In genomic region chr1:8665824-8666223, GRCh38 we compare ENCODE assay signal across 22 cellular contexts.
DNase-seq lines count a peak whose midpoint lies in the region; ATAC-seq, FAIRE-seq and TF ChIP-seq lines count a peak whose summit lies in the region.
"Had no signal": no experiment of that assay in that cellular context is flagged by ENCODE, and none has a peak within 500 bp of the region (broad histone marks: within the 10 kb centered on the region; RNA-seq: fewer than 3 reads in every experiment).

No MANE protein-coding gene starts in this region.

- no peaks in the 10 kb centered on the region for H3K9me3 ChIP-seq in endothelial cell of umbilical vein (replicated peaks; ENCODE audit: control insufficient read depth, insufficient read depth, low read length)
- H3K9me3 ChIP-seq in smooth muscle cell (replicated peaks; ENCODE audit: low read depth) = no peaks in the 10 kb centered on the region
- H3K9me3 ChIP-seq: prostate gland had no signal

- H3K27me3 Mint-ChIP-seq in activated CD4-positive, alpha-beta T cell treated with anti-CD3 and anti-CD28 coated beads for 36 hours = no peaks in the 10 kb centered on the region
- H3K27me3 Mint-ChIP-seq in activated CD4-positive, alpha-beta memory T cell treated with anti-CD3 and anti-CD28 coated beads, Interleukin-2, amount 10 ng/mL, durations not matched to agents 7 days and 5 days = no peaks in the 10 kb centered on the region
- H3K27me3 Mint-ChIP-seq: activated CD8-positive, alpha-beta T cell treated with anti-CD3 and anti-CD28 coated beads for 36 hours; activated naive CD8-positive, alpha-beta T cell; brain had no signal

- peak; percentile 8 for FAIRE-seq in endothelial cell of umbilical vein (lab: Jason Lieb, UNC)
- FAIRE-seq: small intestine had no signal

- H3K4me1 Mint-ChIP-seq in activated CD4-positive, alpha-beta T cell treated with anti-CD3 and anti-CD28 coated beads for 36 hours = peaks cover 29% of the 10 kb centered on the region
- H3K4me1 Mint-ChIP-seq in activated CD4-positive, alpha-beta memory T cell treated with anti-CD3 and anti-CD28 coated beads, Interleukin-2, amount 10 ng/mL, durations not matched to agents 7 days and 5 days = peaks cover 28% of the 10 kb centered on the region

- H3K9me3 Mint-ChIP-seq in activated CD4-positive, alpha-beta T cell treated with anti-CD3 and anti-CD28 coated beads for 36 hours (ENCODE audit: low read depth) = peaks cover 3% of the 10 kb centered on the region
- H3K9me3 Mint-ChIP-seq in activated CD4-positive, alpha-beta memory T cell treated with anti-CD3 and anti-CD28 coated beads, Interleukin-2, amount 10 ng/mL, durations not matched to agents 7 days and 5 days = no peaks in the 10 kb centered on the region
- H3K9me3 Mint-ChIP-seq: activated CD8-positive, alpha-beta T cell treated with anti-CD3 and anti-CD28 coated beads for 36 hours; activated T-cell treated with anti-CD3 and anti-CD28 coated beads, Interleukin-2, amount 50 U/mL, for 4 hours; brain; neural crest cell; T-helper 1 cell treated with Interleukin-12 subunit alpha and Interleukin-12 subunit beta and Interleukin-4 antibody, amounts not matched to agents 30 μg/mL and 1 μg/mL, for 36 hours had no signal

- H3K4me3 Mint-ChIP-seq in activated CD4-positive, alpha-beta T cell treated with anti-CD3 and anti-CD28 coated beads for 36 hours = no peak overlapping the region
- no peak overlapping the region for H3K4me3 Mint-ChIP-seq in activated CD4-positive, alpha-beta memory T cell treated with anti-CD3 and anti-CD28 coated beads, Interleukin-2, amount 10 ng/mL, durations not matched to agents 7 days and 5 days
- H3K4me3 Mint-ChIP-seq: activated CD8-positive, alpha-beta T cell treated with anti-CD3 and anti-CD28 coated beads for 36 hours; activated naive CD8-positive, alpha-beta T cell; activated T-cell treated with anti-CD3 and anti-CD28 coated beads, Interleukin-2, amount 50 U/mL, for 4 hours; neural crest cell; T-helper 1 cell treated with Interleukin-12 subunit alpha and Interleukin-12 subunit beta and Interleukin-4 antibody, amounts not matched to agents 30 μg/mL and 1 μg/mL, for 36 hours had no signal

- peaks cover 5% of the 10 kb centered on the region for H4K20me1 ChIP-seq in endothelial cell of umbilical vein (replicated peaks; ENCODE audit: control insufficient read depth, extremely low read depth, insufficient read depth, low read length)
- peaks cover 96% of the 10 kb centered on the region for H4K20me1 ChIP-seq in smooth muscle cell (ENCODE audit: low read depth)

- no peak for TF ChIP-seq POLR2A in endothelial cell of umbilical vein (IDR thresholded peaks at IDR 0.05; ENCODE audit: low read depth, low read length)

- H2AFZ ChIP-seq in endothelial cell of umbilical vein (ENCODE audit: low read depth, low read length) (no peak overlapping the region), smooth muscle cell (ENCODE audit: low read depth) (no peak overlapping the region)

- TF ChIP-seq CTCF in endothelial cell of umbilical vein (IDR thresholded peaks at IDR 0.05; ENCODE audit: extremely low read depth in 1 of 2, insufficient read depth in 1 of 2, low read depth in 1 of 2, low read length in 2 of 2) = no peak
- TF ChIP-seq CTCF in smooth muscle cell (IDR thresholded peaks at IDR 0.05; ENCODE audit: borderline replicate concordance, insufficient read depth, poor library complexity, severe bottlenecking) = no peak

- CTCF ChIA-PET in activated CD4-positive, alpha-beta T cell treated with anti-CD3 and anti-CD28 coated beads for 36 hours (lab: Charles Lee) = interaction anchor here (0.7 to 2.4 kb wide), 4 partner anchors 15 to 140 kb away, joined by 3 to 9 read pairs (median 4); no protein-coding TSS in a partner anchor
- CTCF ChIA-PET in endothelial cell of umbilical vein (lab: Charles Lee) = interaction anchor here (0.7 to 1.5 kb wide), 5 partner anchors 15 to 183 kb away, joined by 3 to 7 read pairs (median 3); no protein-coding TSS in a partner anchor
- CTCF ChIA-PET in activated CD4-positive, alpha-beta memory T cell treated with anti-CD3 and anti-CD28 coated beads, Interleukin-2, amount 10 ng/mL, durations not matched to agents 7 days and 5 days (lab: Charles Lee) = interaction anchor here (0.8 to 1.5 kb wide), 3 partner anchors 18 to 105 kb away, joined by 3 to 5 read pairs (median 4); no protein-coding TSS in a partner anchor

- H3K36me3 Mint-ChIP-seq in activated CD4-positive, alpha-beta T cell treated with anti-CD3 and anti-CD28 coated beads for 36 hours (ENCODE audit: low read depth) = no peaks in the 10 kb centered on the region
- peaks cover 3% of the 10 kb centered on the region for H3K36me3 Mint-ChIP-seq in activated CD4-positive, alpha-beta memory T cell treated with anti-CD3 and anti-CD28 coated beads, Interleukin-2, amount 10 ng/mL, durations not matched to agents 7 days and 5 days (ENCODE audit: low read depth)
- H3K36me3 Mint-ChIP-seq: activated naive CD8-positive, alpha-beta T cell; brain had no signal

- POLR2A ChIA-PET in activated CD4-positive, alpha-beta T cell treated with anti-CD3 and anti-CD28 coated beads for 36 hours (lab: Charles Lee) = no interaction called here
- POLR2A ChIA-PET in endothelial cell of umbilical vein (lab: Charles Lee) = no interaction called here
- POLR2A ChIA-PET in activated CD4-positive, alpha-beta memory T cell treated with anti-CD3 and anti-CD28 coated beads, Interleukin-2, amount 10 ng/mL, durations not matched to agents 7 days and 5 days (lab: Charles Lee) = interaction anchor here (1.2 to 1.6 kb wide), 2 partner anchors 13 to 18 kb away, joined by 3 to 4 read pairs; no protein-coding TSS in a partner anchor

- intact Hi-C loops in activated CD4-positive, alpha-beta T cell treated with anti-CD3 and anti-CD28 coated beads for 36 hours (cut with DNase I, micrococcal nuclease) = loop anchor here in 1 of 2 experiments (5.0 kb wide), 1 partner anchor 124 kb away; no protein-coding TSS in a partner anchor
- intact Hi-C loops in endothelial cell of umbilical vein (cut with micrococcal nuclease) = loop anchor here (1.0 kb wide), 1 partner anchor 95 kb away; no protein-coding TSS in a partner anchor

- no TSS peak for BruUV-seq in endothelial cell of umbilical vein (replicated peaks; lab: Mats Ljungman, UMichigan)

- H3F3A ChIP-seq in smooth muscle cell (ENCODE audit: low read depth) = peaks cover 30% of the 10 kb centered on the region

- no peaks in the 10 kb centered on the region for H3K27me3 ChIP-seq in endothelial cell of umbilical vein (ENCODE audit: control insufficient read depth in 2 of 2, insufficient read depth in 2 of 2, low read length in 2 of 2)
- no peaks in the 10 kb centered on the region for H3K27me3 ChIP-seq in smooth muscle cell (ENCODE audit: low read depth)

- no peak for DNase-seq in activated CD4-positive, alpha-beta T cell treated with anti-CD3 and anti-CD28 coated beads for 36 hours
- no peak for DNase-seq in activated CD4-positive, alpha-beta T cell treated with anti-CD3 and anti-CD28 coated beads for 1 hour
- peak; percentile 30 for DNase-seq in Jurkat, Clone E6-1 (ENCODE audit: low read depth, low spot score)
- no peak for DNase-seq in endothelial cell of umbilical vein (ENCODE audit: low read depth, low spot score)
- no peak for DNase-seq in smooth muscle cell (lab: John Stamatoyannopoulos, UW; ENCODE audit: unreplicated experiment)
- no peak for DNase-seq in COR-L47 (lab: John Stamatoyannopoulos, UW)
- DNase-seq in activated CD4-positive, alpha-beta memory T cell treated with anti-CD3 and anti-CD28 coated beads, Interleukin-2, amount 10 ng/mL, durations not matched to agents 7 days and 5 days = no peak
- no peak for DNase-seq in amygdala (lab: John Stamatoyannopoulos, UW)
- DNase-seq: activated CD8-positive, alpha-beta T cell treated with anti-CD3 and anti-CD28 coated beads for 36 hours; activated T-cell treated with anti-CD3 and anti-CD28 coated beads, Interleukin-2, amount 50 U/mL, for 4 hours; cortex of kidney; MV-4-11; NCI-H1930; small intestine; stimulated activated CD4-positive, alpha-beta T cell treated with anti-CD3 and anti-CD28 coated beads, Interleukin-4, amount 100 ng/mL, for 4 hours had no signal

- no peak overlapping the region for H3K4me3 ChIP-seq in Jurkat, Clone E6-1 (ENCODE audit: low read length)
- H3K4me3 ChIP-seq in endothelial cell of umbilical vein (replicated peaks in 1 of 3; ENCODE audit: insufficient read depth in 1 of 3, low read depth in 1 of 3, low read length in 3 of 3) = no peak overlapping the region
- no peak overlapping the region for H3K4me3 ChIP-seq in smooth muscle cell
- H3K4me3 ChIP-seq: prostate gland had no signal

- no peak overlapping the region for H3K9ac ChIP-seq in endothelial cell of umbilical vein (replicated peaks; ENCODE audit: extremely low read depth, insufficient read depth, low read length)
- no peak overlapping the region for H3K9ac ChIP-seq in smooth muscle cell (ENCODE audit: low read depth)

- dilution Hi-C loops in endothelial cell of umbilical vein (cut with MboI; ENCODE audit: extremely low pct_ligation_motif_present, low sequenced_read_pairs) = no loop called here

- no peaks in the 10 kb centered on the region for H3K36me3 ChIP-seq in endothelial cell of umbilical vein (ENCODE audit: control insufficient read depth in 2 of 2, extremely low read depth in 1 of 2, insufficient read depth in 2 of 2, low read length in 2 of 2)
- no peaks in the 10 kb centered on the region for H3K36me3 ChIP-seq in smooth muscle cell (ENCODE audit: low read depth)
- H3K36me3 ChIP-seq: prostate gland had no signal

- H3K4me2 ChIP-seq in endothelial cell of umbilical vein (ENCODE audit: insufficient read depth, low read length) (no peak overlapping the region), smooth muscle cell (peak overlapping the region; percentile 59)

- 33% methylated on average over 1 of the region's 1 CpG for WGBS in smooth muscle cell (ENCODE audit: low lambda C conversion rate)

- H3K27ac Mint-ChIP-seq in activated CD4-positive, alpha-beta T cell treated with anti-CD3 and anti-CD28 coated beads for 36 hours = peak overlapping the region; percentile 20
- H3K27ac Mint-ChIP-seq in activated CD4-positive, alpha-beta memory T cell treated with anti-CD3 and anti-CD28 coated beads, Interleukin-2, amount 10 ng/mL, durations not matched to agents 7 days and 5 days = no peak overlapping the region
- H3K27ac Mint-ChIP-seq: activated CD8-positive, alpha-beta T cell treated with anti-CD3 and anti-CD28 coated beads for 36 hours; activated naive CD8-positive, alpha-beta T cell; T-helper 1 cell treated with Interleukin-12 subunit alpha and Interleukin-12 subunit beta and Interleukin-4 antibody, amounts not matched to agents 30 μg/mL and 1 μg/mL, for 36 hours had no signal

- H3K27ac ChIP-seq in endothelial cell of umbilical vein (ENCODE audit: insufficient read depth, low read depth, low read length) (no peak overlapping the region), smooth muscle cell (ENCODE audit: low read depth) (no peak overlapping the region)
- H3K27ac ChIP-seq: HL-60, prostate gland, VCaP had no signal

- H3K4me1 ChIP-seq in endothelial cell of umbilical vein (ENCODE audit: control insufficient read depth, extremely low read depth, insufficient read depth, low read length) = peaks cover 60% of the 10 kb centered on the region
- H3K4me1 ChIP-seq in smooth muscle cell (ENCODE audit: low read depth) = peaks cover 62% of the 10 kb centered on the region

- H3K79me2 ChIP-seq in endothelial cell of umbilical vein (ENCODE audit: control insufficient read depth, insufficient read depth, low read length) = peaks cover 87% of the 10 kb centered on the region
- H3K79me2 ChIP-seq in smooth muscle cell (ENCODE audit: low read depth) = peaks cover 85% of the 10 kb centered on the region

- ATAC-seq in activated CD4-positive, alpha-beta T cell treated with anti-CD3 and anti-CD28 coated beads for 36 hours = peak; percentile 40
- ATAC-seq: activated CD8-positive, alpha-beta T cell treated with anti-CD3 and anti-CD28 coated beads for 36 hours; activated T-cell treated with anti-CD3 and anti-CD28 coated beads, Interleukin-2, amount 50 U/mL, for 4 hours had no signal

- no peaks in the 10 kb centered on the region for H3K9me1 ChIP-seq in endothelial cell of umbilical vein (replicated peaks; ENCODE audit: control insufficient read depth, extremely low read depth, insufficient read depth, low read length)
